ENCODE assay signal across 9 cellular contexts in the genomic region with DNA sequence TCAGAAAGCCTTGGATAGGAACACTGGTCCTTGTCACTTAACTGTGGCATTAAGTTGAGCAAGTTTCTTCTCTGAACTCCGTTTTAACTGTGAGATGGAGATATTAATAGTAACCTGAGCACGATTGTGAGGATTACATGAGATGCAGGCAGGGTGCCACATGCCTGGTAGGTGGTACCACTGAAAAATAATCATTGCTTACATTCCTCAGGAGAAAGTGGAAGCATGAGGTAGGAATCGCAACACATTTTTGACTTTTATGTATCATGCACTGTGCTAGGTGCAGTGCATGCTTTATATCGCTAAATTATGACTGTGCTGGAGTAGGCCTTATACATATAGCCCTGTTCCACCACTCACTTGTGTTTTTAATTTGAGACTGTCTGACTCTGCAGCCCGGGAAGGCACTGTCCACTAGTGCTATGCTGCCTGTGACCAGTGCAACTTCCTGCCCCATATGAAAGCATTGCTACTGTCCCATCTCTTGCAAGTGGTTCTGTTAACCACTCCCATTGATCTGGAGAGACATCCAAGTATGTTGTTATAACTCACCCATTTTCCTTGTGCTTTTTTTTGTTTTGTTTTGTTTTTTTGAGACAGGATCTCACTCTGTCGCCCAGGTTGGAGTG. TPM values are rescaled to one million over a fixed set of nuclear protein-coding genes. Genes with fewer than 3 reads are reported as not detected.
DNase-seq lines count a peak whose midpoint lies in the region; ATAC-seq and TF ChIP-seq lines count a peak whose summit lies in the region.
"Had no signal": no experiment of that assay in that cellular context is flagged by ENCODE, and none has a peak within 500 bp of the region (broad histone marks: within the 10 kb centered on the region; RNA-seq: fewer than 3 reads in every experiment).

No MANE protein-coding gene starts in this region.

- peaks cover 41% of the 10 kb centered on the region for H3K79me2 ChIP-seq in hepatocyte
- H3K79me2 ChIP-seq in smooth muscle cell (ENCODE audit: low read depth) = peaks cover 34% of the 10 kb centered on the region

- H4K20me1 ChIP-seq in hepatocyte (ENCODE audit: insufficient read depth, poor library complexity, severe bottlenecking) (no peaks in the 10 kb centered on the region), smooth muscle cell (ENCODE audit: low read depth) (no peaks in the 10 kb centered on the region)

- no peak for DNase-seq in activated CD8-positive, alpha-beta T cell treated with anti-CD3 and anti-CD28 coated beads for 36 hours
- DNase-seq in hepatocyte (ENCODE audit: low spot score) = no peak
- DNase-seq in smooth muscle cell (lab: John Stamatoyannopoulos, UW; ENCODE audit: unreplicated experiment) = no peak
- no peak for DNase-seq in NCI-H1048 (lab: John Stamatoyannopoulos, UW)
- DNase-seq in NCI-H2227 treated with DMSO at 0.1 percent for 48 hours (lab: John Stamatoyannopoulos, UW) = no peak

- POLR2A ChIA-PET in HEK293 (lab: Yijun Ruan, JAX) = no interaction called here
- POLR2A ChIA-PET in activated CD8-positive, alpha-beta T cell treated with anti-CD3 and anti-CD28 coated beads for 36 hours (lab: Charles Lee) = no interaction called here

- H3K36me3 Mint-ChIP-seq in activated CD8-positive, alpha-beta T cell treated with anti-CD3 and anti-CD28 coated beads for 36 hours (ENCODE audit: low read depth) = peaks cover 34% of the 10 kb centered on the region

- no peak for TF ChIP-seq CTCF in HEK293 (tag by site-specific recombination; IDR thresholded peaks at IDR 0.05)
- no peak for TF ChIP-seq CTCF in activated CD8-positive, alpha-beta T cell treated with anti-CD3 and anti-CD28 coated beads for 36 hours (IDR thresholded peaks at IDR 0.05)
- TF ChIP-seq CTCF in hepatocyte (IDR thresholded peaks at IDR 0.05; ENCODE audit: poor library complexity) = no peak
- no peak for TF ChIP-seq CTCF in smooth muscle cell (IDR thresholded peaks at IDR 0.05; ENCODE audit: borderline replicate concordance, insufficient read depth, poor library complexity, severe bottlenecking)

- H3K27ac ChIP-seq in HEK293 (ENCODE audit: extremely low read depth, low read depth, low read length) = peak overlapping the region; percentile 87; the same call in 1 of the 2 replicates
- H3K27ac ChIP-seq in hepatocyte = no peak overlapping the region
- H3K27ac ChIP-seq in smooth muscle cell (ENCODE audit: low read depth) = no peak overlapping the region

- no peak for ATAC-seq in activated CD8-positive, alpha-beta T cell treated with anti-CD3 and anti-CD28 coated beads for 36 hours
- ATAC-seq in GM19463 (IDR thresholded peaks at IDR 0.05; ENCODE audit: unreplicated experiment) = no peak
- no peak for ATAC-seq in HG03354 (IDR thresholded peaks at IDR 0.05; ENCODE audit: poor library complexity, severe bottlenecking, unreplicated experiment)

- peaks cover 2% of the 10 kb centered on the region; the same call in 1 of the 2 replicates for H3K4me1 ChIP-seq in HEK293 (ENCODE audit: control insufficient read depth, insufficient read depth, low read length)
- peaks cover 12% of the 10 kb centered on the region for H3K4me1 ChIP-seq in hepatocyte (ENCODE audit: insufficient read depth)
- peaks cover 9% of the 10 kb centered on the region for H3K4me1 ChIP-seq in smooth muscle cell (ENCODE audit: low read depth)

- H3K9me3 ChIP-seq in HEK293 (ENCODE audit: control insufficient read depth, insufficient read depth, low read depth, low read length) (no peaks in the 10 kb centered on the region), hepatocyte (ENCODE audit: low read depth) (no peaks in the 10 kb centered on the region), smooth muscle cell (replicated peaks; ENCODE audit: low read depth) (no peaks in the 10 kb centered on the region)

- intact Hi-C loops in activated CD8-positive, alpha-beta T cell treated with anti-CD3 and anti-CD28 coated beads for 36 hours (cut with micrococcal nuclease) = no loop called here

- CTCF ChIA-PET in HEK293 (lab: Yijun Ruan, JAX) = interaction anchor here (0.6 kb wide), 1 partner anchor 81 kb away, joined by 4 read pairs; no protein-coding TSS in a partner anchor
- CTCF ChIA-PET in activated CD8-positive, alpha-beta T cell treated with anti-CD3 and anti-CD28 coated beads for 36 hours (lab: Charles Lee) = no interaction called here

- H2AFZ ChIP-seq in hepatocyte (peak overlapping the region; percentile 79), smooth muscle cell (ENCODE audit: low read depth) (no peak overlapping the region)

- 59% methylated on average over 6 of the region's 6 CpGs for WGBS in hepatocyte (ENCODE audit: low lambda C conversion rate, missing lambda C conversion rate)
- WGBS in smooth muscle cell (ENCODE audit: low lambda C conversion rate) = 69% methylated on average over 6 of the region's 6 CpGs

- H3K36me3 ChIP-seq in HEK293 (ENCODE audit: control insufficient read depth in 2 of 2, insufficient read depth in 1 of 2, low read length in 2 of 2) (peaks cover 11 to 32% of the 10 kb centered on the region in 2 experiments), hepatocyte (replicated peaks; ENCODE audit: insufficient read depth, low read depth) (no peaks in the 10 kb centered on the region), smooth muscle cell (ENCODE audit: low read depth) (peaks cover 5% of the 10 kb centered on the region)

- H3K4me3 ChIP-seq in HEK293 (ENCODE audit: low read depth, low read length) (peak overlapping the region; percentile 80), hepatocyte (peak overlapping the region; percentile 44), smooth muscle cell (peak overlapping the region; percentile 95)

- peak overlapping the region; percentile 94 for H3K9ac ChIP-seq in smooth muscle cell (ENCODE audit: low read depth)

- peak overlapping the region; percentile 66 for H3K4me2 ChIP-seq in hepatocyte
- peak overlapping the region; percentile 100 for H3K4me2 ChIP-seq in smooth muscle cell

- peaks cover 3% of the 10 kb centered on the region for H3F3A ChIP-seq in smooth muscle cell (ENCODE audit: low read depth)

- no peaks in the 10 kb centered on the region for H3K9me2 ChIP-seq in hepatocyte (replicated peaks; ENCODE audit: insufficient read depth)

- H3K27me3 ChIP-seq in hepatocyte (no peaks in the 10 kb centered on the region), smooth muscle cell (ENCODE audit: low read depth) (no peaks in the 10 kb centered on the region)

- peak overlapping the region; percentile 99 for H3K4me3 Mint-ChIP-seq in activated CD8-positive, alpha-beta T cell treated with anti-CD3 and anti-CD28 coated beads for 36 hours

- peak overlapping the region; percentile 97 for H3K27ac Mint-ChIP-seq in activated CD8-positive, alpha-beta T cell treated with anti-CD3 and anti-CD28 coated beads for 36 hours

- no peaks in the 10 kb centered on the region for H3K9me3 Mint-ChIP-seq in activated CD8-positive, alpha-beta T cell treated with anti-CD3 and anti-CD28 coated beads for 36 hours

- peaks cover 30% of the 10 kb centered on the region for H3K4me1 Mint-ChIP-seq in activated CD8-positive, alpha-beta T cell treated with anti-CD3 and anti-CD28 coated beads for 36 hours (ENCODE audit: low read depth)

- H3K27me3 Mint-ChIP-seq in activated CD8-positive, alpha-beta T cell treated with anti-CD3 and anti-CD28 coated beads for 36 hours = no peaks in the 10 kb centered on the region

TF ChIP-seq in HEK293, 187 proteins besides CTCF, POLR2A, EP300 and RAD21 (continues in another document):
- TF ChIP-seq ZNF416 (tag by site-specific recombination; IDR thresholded peaks at IDR 0.05) (no peak), ZBTB48 (tag by site-specific recombination; IDR thresholded peaks at IDR 0.05) (no peak), TRIM28 (IDR thresholded peaks at IDR 0.05; ENCODE audit: borderline replicate concordance, low read length) (no peak), ZNF501 (tag by site-specific recombination; IDR thresholded peaks at IDR 0.05) (no peak), ZBTB21 (tag by site-specific recombination; IDR thresholded peaks at IDR 0.05) (no peak)
- TF ChIP-seq, protein P1, sequence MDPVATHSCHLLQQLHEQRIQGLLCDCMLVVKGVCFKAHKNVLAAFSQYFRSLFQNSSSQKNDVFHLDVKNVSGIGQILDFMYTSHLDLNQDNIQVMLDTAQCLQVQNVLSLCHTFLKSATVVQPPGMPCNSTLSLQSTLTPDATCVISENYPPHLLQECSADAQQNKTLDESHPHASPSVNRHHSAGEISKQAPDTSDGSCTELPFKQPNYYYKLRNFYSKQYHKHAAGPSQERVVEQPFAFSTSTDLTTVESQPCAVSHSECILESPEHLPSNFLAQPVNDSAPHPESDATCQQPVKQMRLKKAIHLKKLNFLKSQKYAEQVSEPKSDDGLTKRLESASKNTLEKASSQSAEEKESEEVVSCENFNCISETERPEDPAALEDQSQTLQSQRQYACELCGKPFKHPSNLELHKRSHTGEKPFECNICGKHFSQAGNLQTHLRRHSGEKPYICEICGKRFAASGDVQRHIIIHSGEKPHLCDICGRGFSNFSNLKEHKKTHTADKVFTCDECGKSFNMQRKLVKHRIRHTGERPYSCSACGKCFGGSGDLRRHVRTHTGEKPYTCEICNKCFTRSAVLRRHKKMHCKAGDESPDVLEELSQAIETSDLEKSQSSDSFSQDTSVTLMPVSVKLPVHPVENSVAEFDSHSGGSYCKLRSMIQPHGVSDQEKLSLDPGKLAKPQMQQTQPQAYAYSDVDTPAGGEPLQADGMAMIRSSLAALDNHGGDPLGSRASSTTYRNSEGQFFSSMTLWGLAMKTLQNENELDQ (tag by site-specific recombination; IDR thresholded peaks at IDR 0.05; ENCODE audit: low read depth) = no peak
- TF ChIP-seq, protein P2, sequence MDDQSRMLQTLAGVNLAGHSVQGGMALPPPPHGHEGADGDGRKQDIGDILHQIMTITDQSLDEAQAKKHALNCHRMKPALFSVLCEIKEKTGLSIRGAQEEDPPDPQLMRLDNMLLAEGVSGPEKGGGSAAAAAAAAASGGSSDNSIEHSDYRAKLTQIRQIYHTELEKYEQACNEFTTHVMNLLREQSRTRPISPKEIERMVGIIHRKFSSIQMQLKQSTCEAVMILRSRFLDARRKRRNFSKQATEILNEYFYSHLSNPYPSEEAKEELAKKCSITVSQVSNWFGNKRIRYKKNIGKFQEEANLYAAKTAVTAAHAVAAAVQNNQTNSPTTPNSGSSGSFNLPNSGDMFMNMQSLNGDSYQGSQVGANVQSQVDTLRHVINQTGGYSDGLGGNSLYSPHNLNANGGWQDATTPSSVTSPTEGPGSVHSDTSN (CRISPR knock-in tag; IDR thresholded peaks at IDR 0.05) = no peak

RNA-seq across cellular contexts. Expression of a gene that starts 1.0 kb away (rescaled TPM):
- total RNA-seq in activated CD8-positive, alpha-beta T cell treated with anti-CD3 and anti-CD28 coated beads for 36 hours = 100 to 1,000 TPM in 1 of 2 experiments, 10 to 100 TPM in 1; 92.4 to 105 TPM
- total RNA-seq in hepatocyte (120 and 122 TPM in 2 replicates), smooth muscle cell (72.3 and 102 TPM in 2 replicates)
- polyA plus RNA-seq in hepatocyte (387 and 414 TPM in 2 replicates), smooth muscle cell (296 and 326 TPM in 2 replicates)

RNA-seq across cellular contexts. Expression of a gene that starts 1.4 kb away (rescaled TPM):
- total RNA-seq in activated CD8-positive, alpha-beta T cell treated with anti-CD3 and anti-CD28 coated beads for 36 hours = 10 to 100 TPM; 18.5 to 18.7 TPM
- total RNA-seq in hepatocyte (18.2 and 25.7 TPM in 2 replicates), smooth muscle cell (22.7 and 26.0 TPM in 2 replicates)
- polyA plus RNA-seq in hepatocyte (29.0 and 38.5 TPM in 2 replicates), smooth muscle cell (57.0 and 57.8 TPM in 2 replicates)

RNA-seq across cellular contexts. Expression of a gene that starts 48.4 kb away (rescaled TPM):
- total RNA-seq in activated CD8-positive, alpha-beta T cell treated with anti-CD3 and anti-CD28 coated beads for 36 hours = under 1 TPM in 1 of 2 experiments, not detected in 1; 0.09 TPM
- total RNA-seq in hepatocyte = 0.44 TPM in 1 of 2 replicates, not detected in the other
- polyA plus RNA-seq in hepatocyte = 0.13 and 0.16 TPM in 2 replicates
- not detected in 2 replicates for total RNA-seq in smooth muscle cell
- 0.12 TPM in 1 of 2 replicates, not detected in the other for polyA plus RNA-seq in smooth muscle cell
- total RNA-seq: subcutaneous adipose tissue had no signal

Comparison
In these comparisons a context has a peak if more than half of its experiments do, and no peak if none do; other contexts are left out.
1. H3K4me3 ChIP-seq: peak in every context shown above with its lines; median percentile 95 in smooth muscle cell; 80 in HEK293; 44 in hepatocyte.